17 cellular contexts compared by ENCODE assay signal in the genomic region with DNA sequence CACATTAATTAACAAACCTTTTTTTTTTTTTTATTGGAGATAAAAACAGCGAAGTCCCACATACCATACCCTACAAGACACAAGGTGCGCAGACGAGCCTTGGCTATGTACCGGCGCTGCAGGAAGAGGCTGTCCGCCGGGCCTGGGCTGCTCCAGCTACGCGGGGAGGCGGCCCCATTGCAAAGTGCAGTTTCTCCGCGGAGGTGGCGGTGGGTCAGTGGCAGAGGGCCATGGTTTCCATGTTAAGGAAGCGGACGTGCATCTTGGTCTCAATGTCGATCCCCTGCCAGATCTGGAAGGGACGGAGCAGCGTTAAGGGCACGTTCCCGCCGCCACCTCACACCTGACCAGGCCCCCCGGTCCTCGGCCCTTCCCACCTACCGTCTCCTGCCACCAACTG.
"Had no signal": no experiment of that assay in that cellular context is flagged by ENCODE, and none has a peak within 500 bp of the region (broad histone marks: within the 10 kb centered on the region; RNA-seq: fewer than 3 reads in every experiment).

No MANE protein-coding gene starts in this region.

- H2AFZ ChIP-seq: parathyroid adenoma had no signal

- H3K36me3 ChIP-seq: cardiac muscle cell, tibial nerve, uterus had no signal

- ATAC-seq: activated CD8-positive, alpha-beta T cell treated with anti-CD3 and anti-CD28 coated beads for 36 hours; activated T-helper 17 cell treated with anti-CD3 and anti-CD28 coated beads, Interleukin-2, amount 50 U/mL, for 72 hours; natural killer cell had no signal

- H3K9ac ChIP-seq: parathyroid adenoma had no signal

- DNase-seq: activated B cell treated with CpG ODN at 0.5 μM for 24 hours; activated CD4-positive, alpha-beta T cell treated with anti-CD3 and anti-CD28 coated beads for 4 hours; activated CD8-positive, alpha-beta T cell treated with anti-CD3 and anti-CD28 coated beads for 36 hours; activated naive CD4-positive, alpha-beta T cell; activated naive CD8-positive, alpha-beta T cell treated with anti-CD3 and anti-CD28 coated beads, Interleukin-2, amount 10 ng/mL, durations not matched to agents 7 days and 5 days; activated T-cell treated with anti-CD3 and anti-CD28 coated beads, Interleukin-2, amount 50 U/mL, for 1 hour; erythroblast; foreskin melanocyte; natural killer cell; stimulated activated CD4-positive, alpha-beta T cell treated with anti-CD3 and anti-CD28 coated beads, Interleukin-2, amount 100 ng/mL, for 24 hours; SW 1271; uterus had no signal

- H3K27me3 ChIP-seq: cardiac muscle cell, uterus had no signal

- H3K27ac ChIP-seq: cardiac muscle cell, coronary artery, parathyroid adenoma, tibial nerve, uterus had no signal

- H3K4me3 ChIP-seq: cardiac muscle cell, coronary artery, tibial nerve, uterus had no signal

- H3K9me3 ChIP-seq: tibial nerve, uterus had no signal
